Comparison of ENCODE assay signal across 8 cellular contexts in the genomic region with DNA sequence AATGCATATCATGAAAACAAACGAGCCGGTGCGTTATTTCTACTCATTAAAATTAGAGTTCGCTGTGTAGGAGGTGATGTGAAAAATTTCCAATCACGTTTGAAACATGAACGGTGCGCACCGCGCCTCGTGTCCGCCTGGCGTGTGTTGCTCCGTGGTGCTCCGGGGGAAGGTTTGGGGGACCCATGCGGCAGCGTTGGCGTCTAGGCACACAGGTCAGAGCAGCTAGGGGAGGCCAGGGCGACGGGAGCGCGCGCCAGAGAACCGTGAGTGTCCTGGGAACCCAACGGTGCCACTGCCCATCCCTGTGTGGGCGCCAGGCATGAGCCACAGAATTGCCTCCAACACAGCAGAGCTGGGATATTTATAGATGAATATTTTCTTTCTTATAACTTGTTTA.
"Had no signal": no experiment of that assay in that cellular context is flagged by ENCODE, and none has a peak within 500 bp of the region (broad histone marks: within the 10 kb centered on the region; RNA-seq: fewer than 3 reads in every experiment).

No MANE protein-coding gene starts in this region.

- H3K9me3 ChIP-seq: HAP-1 had no signal

- ATAC-seq: GM23338, HCT116 had no signal

- H3K36me3 ChIP-seq: HAP-1 had no signal

- H3K27ac ChIP-seq: GM23248 had no signal

- DNase-seq: GM23248, GOT3, H9, HCEC 1CT, HFFc6 had no signal

- H3K4me3 ChIP-seq: GM23248, GM23338, HAP-1 had no signal

- H3K4me1 ChIP-seq: HAP-1 had no signal
